In the genomic region with DNA sequence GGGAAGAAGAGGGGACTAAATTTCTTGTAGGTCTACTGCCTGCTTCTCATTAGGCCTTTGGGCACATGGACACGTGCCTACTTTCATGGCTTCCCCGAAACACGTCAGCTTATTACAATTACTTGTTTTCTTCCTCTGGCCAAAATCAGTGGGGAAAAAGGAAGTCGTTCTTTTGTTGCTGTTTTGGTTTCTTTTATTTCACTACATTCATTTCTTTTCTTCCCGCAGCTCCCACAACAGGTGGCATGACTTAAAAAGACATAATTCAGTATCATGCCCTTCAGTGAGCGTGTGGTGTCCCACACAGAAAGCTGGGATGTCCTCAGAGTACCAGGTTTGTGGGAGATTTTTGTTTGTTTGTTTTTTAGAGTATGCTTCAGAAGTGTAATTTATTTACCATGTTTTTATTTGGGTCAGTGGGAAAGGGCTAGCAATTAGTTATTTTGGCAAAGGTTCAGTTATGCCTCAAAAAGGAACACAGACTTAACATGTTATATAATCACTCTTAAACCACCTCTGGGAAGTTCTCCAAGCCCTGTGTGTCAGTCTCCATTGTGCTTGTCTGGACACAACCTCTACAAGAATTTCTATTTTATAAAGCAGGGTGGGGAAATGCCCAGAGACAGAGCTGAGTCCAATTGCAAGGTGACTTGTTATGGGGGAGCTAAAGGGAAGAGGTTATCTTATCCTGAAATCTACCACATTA, we compare ENCODE assay signal across 11 cellular contexts. TPM values are rescaled to one million over a fixed set of nuclear protein-coding genes. Genes with fewer than 3 reads are reported as not detected.
DNase-seq lines count a peak whose midpoint lies in the region; ATAC-seq, FAIRE-seq and TF ChIP-seq lines count a peak whose summit lies in the region.
"Had no signal": no experiment of that assay in that cellular context is flagged by ENCODE, and none has a peak within 500 bp of the region (broad histone marks: within the 10 kb centered on the region; RNA-seq: fewer than 3 reads in every experiment).

No MANE protein-coding gene starts in this region.

- no peaks in the 10 kb centered on the region for H3K36me3 ChIP-seq in A673 (ENCODE audit: insufficient read depth, low read length, poor library complexity, severe bottlenecking)
- H3K36me3 ChIP-seq in IMR-90 (ENCODE audit: control insufficient read depth, insufficient read depth, low read length): no peaks in the 10 kb centered on the region
- H3K36me3 ChIP-seq in right lobe of liver: no peaks in the 10 kb centered on the region
- H3K36me3 ChIP-seq: adrenal gland, WERI-Rb-1 had no signal

- CTCF ChIA-PET in A673 (lab: Charles Lee) (interaction anchor here (0.6 to 0.7 kb wide), 2 partner anchors 9 to 10 kb away, joined by 3 to 9 read pairs; no protein-coding TSS in a partner anchor), IMR-90 (lab: Yijun Ruan, JAX) (no interaction called here)

- no peak overlapping the region for H3K14ac ChIP-seq in IMR-90 (replicated peaks; ENCODE audit: low read depth, low read length)

- no CpG with 5 or more reads among the region's 6 CpGs for WGBS in IMR-90 (ENCODE audit: extremely low coverage in 2 of 2, insufficient read length in 1 of 2), 2 experiments
- 35% methylated on average over 6 of the region's 6 CpGs for WGBS in right lobe of liver (ENCODE audit: insufficient coverage, low coverage, low lambda C conversion rate, missing lambda C conversion rate)

- POLR2A ChIA-PET in A673 (lab: Charles Lee; ENCODE audit: low non-redundant PET) (no interaction called here), IMR-90 (lab: Charles Lee; ENCODE audit: unreplicated experiment) (no interaction called here)

- no peak overlapping the region for H2BK15ac ChIP-seq in IMR-90 (ENCODE audit: low read depth, low read length)

- no peak for FAIRE-seq in RCC 7860 (lab: Jason Lieb, UNC)

- intact Hi-C loops in A673 (cut with micrococcal nuclease; ENCODE audit: unreplicated experiment): no loop called here
- intact Hi-C loops in IMR-90 (cut with micrococcal nuclease): loop anchor here (2.0 kb wide), 1 partner anchor 66 kb away; no protein-coding TSS in a partner anchor
- intact Hi-C loops in right lobe of liver (cut with DNase I): no loop called here

- 0 out of 2 replicates have a peak overlapping the region, but pooled peaks have one; percentile 5 for H2BK20ac ChIP-seq in IMR-90 (ENCODE audit: low read depth, low read length)

- H2AK9ac ChIP-seq in IMR-90 (replicated peaks; ENCODE audit: low read depth, low read length, poor library complexity): no peak overlapping the region

- no peak overlapping the region for H3K56ac ChIP-seq in IMR-90 (ENCODE audit: extremely low read depth, insufficient read depth, low read length)

- H4K8ac ChIP-seq in IMR-90 (ENCODE audit: low read depth in 2 of 2, low read length in 2 of 2): no peak overlapping the region

- no peak overlapping the region for H3K27ac ChIP-seq in A673 (ENCODE audit: low read depth, low read length, poor library complexity, severe bottlenecking)
- no peak overlapping the region for H3K27ac ChIP-seq in IMR-90 (ENCODE audit: insufficient read depth, low read length)
- H3K27ac ChIP-seq in right lobe of liver: peak overlapping the region in 2 of 3 donors; percentile 69 to 74
- H3K27ac ChIP-seq: WERI-Rb-1 had no signal

- H2BK5ac ChIP-seq in IMR-90 (ENCODE audit: low read depth, low read length, poor library complexity, severe bottlenecking): no peak overlapping the region

- in situ Hi-C loops in IMR-90 (cut with MboI; ENCODE audit: low sequenced_read_pairs): no loop called here

- H2BK120ac ChIP-seq in IMR-90 (ENCODE audit: low read depth, low read length): no peak overlapping the region

- TF ChIP-seq POLR2A in IMR-90 (IDR thresholded peaks at IDR 0.05; ENCODE audit: low read depth, low read length) (no peak), right lobe of liver (IDR thresholded peaks at IDR 0.05) (no peak)

- H4K5ac ChIP-seq in IMR-90 (ENCODE audit: low read depth, low read length): peak overlapping the region; percentile 59

- H3K4me2 ChIP-seq in IMR-90 (ENCODE audit: low read depth, low read length): peak overlapping the region; percentile 17; the same call in 1 of the 2 replicates

- BruUV-seq in A673 (replicated peaks; lab: Mats Ljungman, UMichigan): no TSS peak
- BruUV-seq in IMR-90 (replicated peaks; lab: Mats Ljungman, UMichigan): no TSS peak

- 0 out of 2 replicates have a peak, but pooled peaks cover 3% of the 10 kb centered on the region for H3K9me1 ChIP-seq in IMR-90 (ENCODE audit: insufficient read depth, low read length)

- peaks cover 11% of the 10 kb centered on the region for H3K4me1 ChIP-seq in A673 (ENCODE audit: insufficient read depth, low read length, poor library complexity, severe bottlenecking)
- peaks cover 3% of the 10 kb centered on the region for H3K4me1 ChIP-seq in IMR-90 (ENCODE audit: control insufficient read depth, insufficient read depth, low read length)
- H3K4me1 ChIP-seq in right lobe of liver: peaks cover 0 to 7% (median 0%) of the 10 kb centered on the region in 4 donors
- H3K4me1 ChIP-seq: adrenal gland had no signal

- no peak overlapping the region for H3K9ac ChIP-seq in IMR-90 (ENCODE audit: low read depth, low read length)

- no peaks in the 10 kb centered on the region for H3K79me1 ChIP-seq in IMR-90 (ENCODE audit: low read depth in 1 of 2, low read length in 2 of 2)

- DNase-seq in A673 (ENCODE audit: low spot score): peak; percentile 69
- DNase-seq in IMR-90: peak; percentile 56
- peak; percentile 64 for DNase-seq in dermis blood vessel endothelial cell
- no peak for DNase-seq in right lobe of liver
- no peak for DNase-seq in NCI-H748 (lab: John Stamatoyannopoulos, UW; ENCODE audit: unreplicated experiment)
- no peak for DNase-seq in RCC 7860 (ENCODE audit: low spot score)
- DNase-seq in NCI-H187 (lab: John Stamatoyannopoulos, UW): no peak
- DNase-seq: NCI-H446, WERI-Rb-1 had no signal

- peak overlapping the region; percentile 82 for H3K18ac ChIP-seq in IMR-90 (ENCODE audit: low read depth, low read length)

- H3K23ac ChIP-seq in IMR-90 (ENCODE audit: low read depth, low read length): no peak overlapping the region

- ATAC-seq in IMR-90 (ENCODE audit: low read depth) (0 out of 2 replicates have a peak, but pooled peaks have one; percentile 48), right lobe of liver (peak; percentile 7 to 44 (median 36)), HG02642 (IDR thresholded peaks at IDR 0.05; ENCODE audit: poor library complexity, unreplicated experiment) (no peak)

- TF ChIP-seq CTCF in A673 (conservative IDR thresholded peaks at IDR 0.05; ENCODE audit: low read depth, low read length) (no peak), IMR-90 (conservative IDR thresholded peaks at IDR 0.05; ENCODE audit: low read depth, low read length) (no peak), right lobe of liver (IDR thresholded peaks at IDR 0.05) (no peak)

- H3K27me3 ChIP-seq in A673 (replicated peaks; ENCODE audit: insufficient read depth, low read depth, low read length, poor library complexity): no peaks in the 10 kb centered on the region
- no peaks in the 10 kb centered on the region for H3K27me3 ChIP-seq in IMR-90 (ENCODE audit: control insufficient read depth, insufficient read depth, low read length)
- H3K27me3 ChIP-seq in right lobe of liver: no peaks in the 10 kb centered on the region
- H3K27me3 ChIP-seq: adrenal gland had no signal

- H4K20me1 ChIP-seq in IMR-90 (ENCODE audit: insufficient read depth, low read length): no peaks in the 10 kb centered on the region

- dilution Hi-C loops in IMR-90 (cut with HindIII; ENCODE audit: low sequenced_read_pairs, unreplicated experiment): no loop called here

- H3K4me3 ChIP-seq in A673 (ENCODE audit: low read depth, low read length, poor library complexity, severe bottlenecking) (no peak overlapping the region), IMR-90 (ENCODE audit: insufficient read depth, low read depth, low read length) (no peak overlapping the region), right lobe of liver (peak overlapping the region in 2 of 3 donors; percentile 44 to 47)
- H3K4me3 ChIP-seq: adrenal gland had no signal

- no peaks in the 10 kb centered on the region for H3K9me3 ChIP-seq in A673 (ENCODE audit: low read depth, low read length, poor library complexity, severe bottlenecking)
- no peaks in the 10 kb centered on the region for H3K9me3 ChIP-seq in IMR-90 (ENCODE audit: control insufficient read depth, insufficient read depth, low read length)
- no peaks in the 10 kb centered on the region for H3K9me3 ChIP-seq in right lobe of liver
- H3K9me3 ChIP-seq: adrenal gland had no signal

- no peak overlapping the region for H3K4ac ChIP-seq in IMR-90 (ENCODE audit: low read depth, low read length)

- no peak overlapping the region; the same call in 1 of the 2 replicates for H4K91ac ChIP-seq in IMR-90 (ENCODE audit: insufficient read depth, low read depth, low read length)

- H2AFZ ChIP-seq in IMR-90 (replicated peaks; ENCODE audit: low read length, poor library complexity): no peak overlapping the region

- H2AK5ac ChIP-seq in IMR-90 (ENCODE audit: low read depth, low read length): peak overlapping the region; percentile 49; the same call in 1 of the 2 replicates

- no peak for TF ChIP-seq RAD21 in IMR-90 (IDR thresholded peaks at IDR 0.05; ENCODE audit: low read length)

TF ChIP-seq in IMR-90, 13 proteins besides CTCF, POLR2A, EP300 and RAD21 (continues in another document):
- TF ChIP-seq MAZ (IDR thresholded peaks at IDR 0.05; ENCODE audit: borderline replicate concordance, low read depth, low read length): no peak
- TF ChIP-seq, protein P1, sequence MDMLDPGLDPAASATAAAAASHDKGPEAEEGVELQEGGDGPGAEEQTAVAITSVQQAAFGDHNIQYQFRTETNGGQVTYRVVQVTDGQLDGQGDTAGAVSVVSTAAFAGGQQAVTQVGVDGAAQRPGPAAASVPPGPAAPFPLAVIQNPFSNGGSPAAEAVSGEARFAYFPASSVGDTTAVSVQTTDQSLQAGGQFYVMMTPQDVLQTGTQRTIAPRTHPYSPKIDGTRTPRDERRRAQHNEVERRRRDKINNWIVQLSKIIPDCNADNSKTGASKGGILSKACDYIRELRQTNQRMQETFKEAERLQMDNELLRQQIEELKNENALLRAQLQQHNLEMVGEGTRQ (IDR thresholded peaks at IDR 0.05; ENCODE audit: low read depth, low read length): no peak
- TF ChIP-seq BHLHE40 (IDR thresholded peaks at IDR 0.05; ENCODE audit: low read depth, low read length): no peak
- TF ChIP-seq CHD1 (IDR thresholded peaks at IDR 0.05; ENCODE audit: low read depth, low read length): no peak
- no peak for TF ChIP-seq SMC3 (IDR thresholded peaks at IDR 0.05; ENCODE audit: low read depth, low read length)
- TF ChIP-seq MAFK (IDR thresholded peaks at IDR 0.05; ENCODE audit: low read depth, low read length): no peak
- TF ChIP-seq MXI1 (IDR thresholded peaks at IDR 0.05; ENCODE audit: borderline replicate concordance, low read depth, low read length): no peak
- no peak for TF ChIP-seq RFX5 (IDR thresholded peaks at IDR 0.05; ENCODE audit: low read depth, low read length)

RNA-seq across cellular contexts. Expression of a gene that starts 44.2 kb away (rescaled TPM):
- total RNA-seq in A673 (2021) (6.0 and 6.8 TPM in 2 replicates), IMR-90 (2012; rRNA removed) (1.4 and 1.9 TPM in 2 replicates), dermis blood vessel endothelial cell (27.2 and 43.7 TPM in 2 replicates), right lobe of liver (10 to 100 TPM in 5 of 6 experiments, 1 to 10 TPM in 1; 9.3 to 16.1 (median 14.3) TPM)
- polyA plus RNA-seq in IMR-90 (2012; rRNA removed): 2.2 and 2.6 TPM in 2 replicates
- 2.7 and 2.9 TPM in 2 replicates for polyA plus RNA-seq in IMR-90 (2012; cell fraction: cytosol; rRNA removed)
- polyA plus RNA-seq in IMR-90 (2012; cell fraction: nucleus; rRNA removed; ENCODE audit: low replicate concordance): 1.8 and 3.7 TPM in 2 replicates

Comparison
In these comparisons a context has a peak if more than half of its experiments do, and no peak if none do; other contexts are left out.
1. DNase-seq: peak in A673 (single experiment), IMR-90 (single experiment) and dermis blood vessel endothelial cell (single experiment); none in right lobe of liver (0 of 3), NCI-H748 (single experiment), RCC 7860 (single experiment) and NCI-H187 (0 of 2).
2. H3K27ac ChIP-seq: peak in right lobe of liver (2 of 3); none in A673 (single experiment) and IMR-90 (single experiment).
3. H3K4me3 ChIP-seq: peak in right lobe of liver (2 of 3); none in A673 (single experiment) and IMR-90 (single experiment).